21 cellular contexts compared by ENCODE assay signal in the genomic region with DNA sequence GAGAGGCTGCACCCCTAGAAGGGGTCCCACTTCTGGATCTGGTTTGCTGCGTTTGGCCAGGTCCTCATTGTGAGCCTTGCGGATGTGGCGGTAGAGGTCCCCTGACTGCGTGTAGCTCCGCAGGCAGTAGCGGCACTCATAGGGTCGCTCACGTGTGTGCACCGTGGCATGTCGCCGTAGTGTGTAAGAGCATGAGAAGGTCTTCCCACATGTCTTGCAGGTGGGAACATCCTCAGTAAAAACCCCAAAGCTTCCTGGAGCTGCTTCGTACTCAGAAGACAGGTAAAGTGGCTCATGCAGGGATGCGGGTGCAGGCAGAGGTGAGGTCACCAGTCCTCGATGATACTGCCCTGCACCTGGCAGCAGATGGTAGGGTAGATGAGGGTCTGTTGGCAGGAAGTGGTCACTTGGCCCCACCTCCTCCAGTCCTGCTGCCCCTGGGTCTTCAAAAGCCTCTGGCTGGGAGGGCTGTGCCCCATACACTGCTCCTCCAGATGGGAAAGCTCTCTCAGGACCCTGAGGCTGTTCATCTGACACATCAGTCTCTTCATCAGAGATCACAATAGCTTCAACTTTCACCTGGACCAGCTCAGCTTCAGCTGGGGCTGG. TPM values are rescaled to one million over a fixed set of nuclear protein-coding genes. Genes with fewer than 3 reads are reported as not detected.
DNase-seq lines count a peak whose midpoint lies in the region; ATAC-seq and TF ChIP-seq lines count a peak whose summit lies in the region.
"Had no signal": no experiment of that assay in that cellular context is flagged by ENCODE, and none has a peak within 500 bp of the region (broad histone marks: within the 10 kb centered on the region; RNA-seq: fewer than 3 reads in every experiment).

No MANE protein-coding gene starts in this region.

- H3K9me3 ChIP-seq in naive thymus-derived CD4-positive, alpha-beta T cell (ENCODE audit: control insufficient read depth in 2 of 3, low read length in 3 of 3): no peaks in the 10 kb centered on the region
- no peaks in the 10 kb centered on the region for H3K9me3 ChIP-seq in upper lobe of right lung
- no peaks in the 10 kb centered on the region for H3K9me3 ChIP-seq in vagina
- H3K9me3 ChIP-seq: adrenal gland, BE2C, thoracic aorta had no signal

- TF ChIP-seq POLR2A in vagina (IDR thresholded peaks at IDR 0.05): no peak

- H3K27ac Mint-ChIP-seq in natural killer cell: peak overlapping the region in 1 of 2 donors; percentile 14
- peak overlapping the region in 1 of 2 donors; percentile 90 for H3K27ac Mint-ChIP-seq in natural killer cell treated with Interleukin-12 subunit alpha and Interleukin-12 subunit beta and Interleukin-15 and Interleukin-18, amount 100 ng/mL, for 72 hours
- peak overlapping the region; percentile 57 for H3K27ac Mint-ChIP-seq in activated CD8-positive, alpha-beta T cell treated with anti-CD3 and anti-CD28 coated beads for 36 hours
- H3K27ac Mint-ChIP-seq in naive thymus-derived CD4-positive, alpha-beta T cell: peak overlapping the region in 7 of 9 donors; percentile 28 to 96 (median 76)
- H3K27ac Mint-ChIP-seq: GM23338 had no signal

- CTCF ChIA-PET in activated CD8-positive, alpha-beta T cell treated with anti-CD3 and anti-CD28 coated beads for 36 hours (lab: Charles Lee): interaction anchor here (0.7 kb wide), 2 partner anchors 11 to 34 kb away, joined by 3 to 5 read pairs; no protein-coding TSS in a partner anchor
- CTCF ChIA-PET in naive thymus-derived CD4-positive, alpha-beta T cell (lab: Charles Lee): interaction anchor here (0.6 to 1.2 kb wide), 2 partner anchors 10 to 177 kb away, joined by 4 to 5 read pairs; a partner anchor contains a TSS

- intact Hi-C loops in natural killer cell (cut with micrococcal nuclease) (no loop called here), upper lobe of right lung (cut with DNase I) (no loop called here), vagina (cut with DNase I) (no loop called here)
- intact Hi-C loops in activated CD8-positive, alpha-beta T cell treated with anti-CD3 and anti-CD28 coated beads for 36 hours (cut with micrococcal nuclease): no loop called here
- intact Hi-C loops in naive thymus-derived CD4-positive, alpha-beta T cell (cut with micrococcal nuclease): no loop called here

- no peak for DNase-seq in natural killer cell
- no peak for DNase-seq in natural killer cell treated with Interleukin-12 subunit alpha and Interleukin-12 subunit beta and Interleukin-15 and Interleukin-18, amount 100 ng/mL, for 72 hours (ENCODE audit: low spot score)
- no peak for DNase-seq in activated CD8-positive, alpha-beta T cell treated with anti-CD3 and anti-CD28 coated beads for 36 hours
- no peak for DNase-seq in naive thymus-derived CD4-positive, alpha-beta T cell
- no peak for DNase-seq in upper lobe of right lung
- DNase-seq in dedifferentiated amniotic fluid mesenchymal stem cell (ENCODE audit: extremely low spot score): no peak
- DNase-seq in vagina (ENCODE audit: extremely low spot score in 2 of 2): no peak
- DNase-seq: activated CD8-positive, alpha-beta memory T cell treated with anti-CD3 and anti-CD28 coated beads, Interleukin-2, amount 50 U/mL, for 4 hours; adrenal gland; BE2C; foreskin fibroblast; IMR-90; NCI-H1694 treated with DMSO at 0.1 percent for 48 hours; NCI-H345; NK-92 treated with Interleukin-12 subunit alpha and Interleukin-12 subunit beta, amount 100 ng/mL, for 24 hours; stimulated activated CD4-positive, alpha-beta T cell treated with anti-CD3 and anti-CD28 coated beads, Interleukin-4, amount 100 ng/mL, for 4 hours; stimulated activated CD8-positive, alpha-beta memory T cell treated with anti-CD3 and anti-CD28 coated beads, Interleukin-4, amount 100 ng/mL, for 48 hours; WERI-Rb-1 had no signal

- peaks cover 9 to 13% of the 10 kb centered on the region in 2 donors for H3K4me1 Mint-ChIP-seq in natural killer cell
- peaks cover 6 to 9% of the 10 kb centered on the region in 2 donors for H3K4me1 Mint-ChIP-seq in natural killer cell treated with Interleukin-12 subunit alpha and Interleukin-12 subunit beta and Interleukin-15 and Interleukin-18, amount 100 ng/mL, for 72 hours (ENCODE audit: low read depth in 2 of 2)
- H3K4me1 Mint-ChIP-seq in activated CD8-positive, alpha-beta T cell treated with anti-CD3 and anti-CD28 coated beads for 36 hours (ENCODE audit: low read depth): peaks cover 29% of the 10 kb centered on the region
- H3K4me1 Mint-ChIP-seq in naive thymus-derived CD4-positive, alpha-beta T cell: peaks cover 12 to 50% (median 36%) of the 10 kb centered on the region in 7 donors

- peak overlapping the region; percentile 49 for H3K4me3 Mint-ChIP-seq in natural killer cell
- H3K4me3 Mint-ChIP-seq in natural killer cell treated with Interleukin-12 subunit alpha and Interleukin-12 subunit beta and Interleukin-15 and Interleukin-18, amount 100 ng/mL, for 72 hours: no peak overlapping the region
- H3K4me3 Mint-ChIP-seq in activated CD8-positive, alpha-beta T cell treated with anti-CD3 and anti-CD28 coated beads for 36 hours: no peak overlapping the region
- H3K4me3 Mint-ChIP-seq in naive thymus-derived CD4-positive, alpha-beta T cell: peak overlapping the region in 8 of 10 donors; percentile 16 to 100 (median 54)

- peaks cover 0 to 17% (median 0%) of the 10 kb centered on the region in 3 experiments for H3K36me3 ChIP-seq in naive thymus-derived CD4-positive, alpha-beta T cell (ENCODE audit: control insufficient read depth in 2 of 3, insufficient read depth in 3 of 3, low read length in 3 of 3)
- peaks cover 11% of the 10 kb centered on the region for H3K36me3 ChIP-seq in upper lobe of right lung
- peaks cover 0 to 11% of the 10 kb centered on the region in 2 donors for H3K36me3 ChIP-seq in vagina
- H3K36me3 ChIP-seq: BE2C had no signal

- TF ChIP-seq CTCF in natural killer cell (IDR thresholded peaks at IDR 0.05) (no peak), upper lobe of right lung (IDR thresholded peaks at IDR 0.05) (no peak), vagina (IDR thresholded peaks at IDR 0.05) (no peak)
- no peak for TF ChIP-seq CTCF in activated CD8-positive, alpha-beta T cell treated with anti-CD3 and anti-CD28 coated beads for 36 hours (IDR thresholded peaks at IDR 0.05)

- no peaks in the 10 kb centered on the region for H3K9me3 Mint-ChIP-seq in natural killer cell
- H3K9me3 Mint-ChIP-seq in natural killer cell treated with Interleukin-12 subunit alpha and Interleukin-12 subunit beta and Interleukin-15 and Interleukin-18, amount 100 ng/mL, for 72 hours: no peaks in the 10 kb centered on the region
- H3K9me3 Mint-ChIP-seq in activated CD8-positive, alpha-beta T cell treated with anti-CD3 and anti-CD28 coated beads for 36 hours: no peaks in the 10 kb centered on the region
- H3K9me3 Mint-ChIP-seq in naive thymus-derived CD4-positive, alpha-beta T cell: no peaks in the 10 kb centered on the region

- peak overlapping the region; percentile 83 for H3K27ac ChIP-seq in naive thymus-derived CD4-positive, alpha-beta T cell (ENCODE audit: low read depth, low read length)
- H3K27ac ChIP-seq in upper lobe of right lung (peak overlapping the region; percentile 86), vagina (no peak overlapping the region)

- H3K36me3 Mint-ChIP-seq in natural killer cell: no peaks in the 10 kb centered on the region
- H3K36me3 Mint-ChIP-seq in natural killer cell treated with Interleukin-12 subunit alpha and Interleukin-12 subunit beta and Interleukin-15 and Interleukin-18, amount 100 ng/mL, for 72 hours: no peaks in the 10 kb centered on the region
- H3K36me3 Mint-ChIP-seq in activated CD8-positive, alpha-beta T cell treated with anti-CD3 and anti-CD28 coated beads for 36 hours (ENCODE audit: low read depth): peaks cover 13% of the 10 kb centered on the region
- peaks cover 0 to 12% (median 4%) of the 10 kb centered on the region in 5 donors for H3K36me3 Mint-ChIP-seq in naive thymus-derived CD4-positive, alpha-beta T cell

- no peak overlapping the region for H3K4me3 ChIP-seq in naive thymus-derived CD4-positive, alpha-beta T cell (ENCODE audit: low read length)
- H3K4me3 ChIP-seq in upper lobe of right lung (no peak overlapping the region), vagina (no peak overlapping the region)
- H3K4me3 ChIP-seq: adrenal gland, GM23338 had no signal

- no peaks in the 10 kb centered on the region for H3K27me3 Mint-ChIP-seq in natural killer cell (ENCODE audit: low read depth in 2 of 2)
- H3K27me3 Mint-ChIP-seq in natural killer cell treated with Interleukin-12 subunit alpha and Interleukin-12 subunit beta and Interleukin-15 and Interleukin-18, amount 100 ng/mL, for 72 hours: no peaks in the 10 kb centered on the region
- no peaks in the 10 kb centered on the region for H3K27me3 Mint-ChIP-seq in activated CD8-positive, alpha-beta T cell treated with anti-CD3 and anti-CD28 coated beads for 36 hours
- H3K27me3 Mint-ChIP-seq in naive thymus-derived CD4-positive, alpha-beta T cell: no peaks in the 10 kb centered on the region

- POLR2A ChIA-PET in activated CD8-positive, alpha-beta T cell treated with anti-CD3 and anti-CD28 coated beads for 36 hours (lab: Charles Lee): interaction anchor here (0.6 to 5.2 kb wide), 11 partner anchors 10 to 103 kb away, joined by 3 to 31 read pairs (median 7); a partner anchor contains a TSS
- POLR2A ChIA-PET in naive thymus-derived CD4-positive, alpha-beta T cell (lab: Charles Lee): interaction anchor here (0.6 to 7.7 kb wide), 14 partner anchors 8 to 160 kb away, joined by 3 to 195 read pairs (median 30); a partner anchor contains a TSS

- ATAC-seq in natural killer cell (no peak), upper lobe of right lung (no peak)
- ATAC-seq in natural killer cell treated with Interleukin-12 subunit alpha and Interleukin-12 subunit beta and Interleukin-15 and Interleukin-18, amount 100 ng/mL, for 72 hours: no peak
- ATAC-seq in activated CD8-positive, alpha-beta T cell treated with anti-CD3 and anti-CD28 coated beads for 36 hours: no peak
- ATAC-seq in naive thymus-derived CD4-positive, alpha-beta T cell: no peak
- ATAC-seq: GM23338, left colon had no signal

- no peaks in the 10 kb centered on the region for H3K27me3 ChIP-seq in naive thymus-derived CD4-positive, alpha-beta T cell (ENCODE audit: control insufficient read depth in 2 of 2, insufficient read depth in 2 of 2, low read length in 2 of 2)
- H3K27me3 ChIP-seq in upper lobe of right lung (no peaks in the 10 kb centered on the region), vagina (no peaks in the 10 kb centered on the region)
- H3K27me3 ChIP-seq: adrenal gland, BE2C had no signal

- peaks cover 15 to 16% of the 10 kb centered on the region in 2 donors for H3K4me1 ChIP-seq in naive thymus-derived CD4-positive, alpha-beta T cell (ENCODE audit: control insufficient read depth in 2 of 2, insufficient read depth in 2 of 2, low read length in 2 of 2)
- H3K4me1 ChIP-seq in upper lobe of right lung: peaks cover 20% of the 10 kb centered on the region
- peaks cover 19% of the 10 kb centered on the region for H3K4me1 ChIP-seq in vagina
- H3K4me1 ChIP-seq: BE2C had no signal

RNA-seq across cellular contexts. Expression of a gene that starts 1.7 kb away (rescaled TPM):
- 1 to 10 TPM; 5.4 to 9.6 (median 8.8) TPM for total RNA-seq in natural killer cell
- total RNA-seq in natural killer cell treated with Interleukin-12 subunit alpha and Interleukin-12 subunit beta and Interleukin-15 and Interleukin-18, amount 100 ng/mL, for 72 hours: 1 to 10 TPM; 6.5 to 8.1 TPM
- total RNA-seq in activated CD8-positive, alpha-beta T cell treated with anti-CD3 and anti-CD28 coated beads for 36 hours: 10 to 100 TPM in 1 of 2 experiments, 1 to 10 TPM in 1; 9.8 to 11.8 TPM
- total RNA-seq in naive thymus-derived CD4-positive, alpha-beta T cell: 10 to 100 TPM in 3 of 5 experiments, 1 to 10 TPM in 2; 6.4 to 24.1 (median 19.0) TPM
- 1 to 10 TPM; 4.1 to 7.7 TPM for polyA plus RNA-seq in naive thymus-derived CD4-positive, alpha-beta T cell
- 12.5 TPM for total RNA-seq in upper lobe of right lung
- 6.1 TPM for total RNA-seq in vagina

RNA-seq across cellular contexts. Expression of a gene that starts 9.1 kb away (rescaled TPM):
- total RNA-seq in natural killer cell (100 to 1,000 TPM; 110 to 120 (median 119) TPM), upper lobe of right lung (54.7 TPM), vagina (52.8 TPM)
- total RNA-seq in natural killer cell treated with Interleukin-12 subunit alpha and Interleukin-12 subunit beta and Interleukin-15 and Interleukin-18, amount 100 ng/mL, for 72 hours: 100 to 1,000 TPM in 1 of 2 donors, 10 to 100 TPM in 1; 93.3 to 127 TPM
- total RNA-seq in activated CD8-positive, alpha-beta T cell treated with anti-CD3 and anti-CD28 coated beads for 36 hours: 100 to 1,000 TPM; 109 to 111 TPM
- 100 to 1,000 TPM in 1 of 5 experiments, 10 to 100 TPM in 4; 62.7 to 109 (median 77.8) TPM for total RNA-seq in naive thymus-derived CD4-positive, alpha-beta T cell
- polyA plus RNA-seq in naive thymus-derived CD4-positive, alpha-beta T cell: 100 to 1,000 TPM; 225 to 245 TPM

RNA-seq across cellular contexts. Expression of a gene that starts 18.9 kb away (rescaled TPM):
- total RNA-seq in natural killer cell: 10 to 100 TPM; 18.4 to 20.3 (median 18.8) TPM
- 10 to 100 TPM; 13.9 to 34.1 TPM for total RNA-seq in natural killer cell treated with Interleukin-12 subunit alpha and Interleukin-12 subunit beta and Interleukin-15 and Interleukin-18, amount 100 ng/mL, for 72 hours
- 10 to 100 TPM; 13.7 to 16.7 TPM for total RNA-seq in activated CD8-positive, alpha-beta T cell treated with anti-CD3 and anti-CD28 coated beads for 36 hours
- total RNA-seq in naive thymus-derived CD4-positive, alpha-beta T cell: 10 to 100 TPM; 13.1 to 34.9 (median 24.1) TPM
- polyA plus RNA-seq in naive thymus-derived CD4-positive, alpha-beta T cell: 10 to 100 TPM in 1 of 2 donors, 1 to 10 TPM in 1; 8.4 to 13.9 TPM
- 23.9 TPM for total RNA-seq in upper lobe of right lung
- 24.8 TPM for total RNA-seq in vagina

RNA-seq across cellular contexts. Expression of a gene that starts 24.0 kb away (rescaled TPM):
- 10 to 100 TPM; 18.3 to 27.2 (median 23.2) TPM for total RNA-seq in natural killer cell
- total RNA-seq in natural killer cell treated with Interleukin-12 subunit alpha and Interleukin-12 subunit beta and Interleukin-15 and Interleukin-18, amount 100 ng/mL, for 72 hours: 10 to 100 TPM; 36.8 to 39.4 TPM
- 10 to 100 TPM; 33.7 to 37.9 TPM for total RNA-seq in activated CD8-positive, alpha-beta T cell treated with anti-CD3 and anti-CD28 coated beads for 36 hours
- total RNA-seq in naive thymus-derived CD4-positive, alpha-beta T cell: 10 to 100 TPM; 13.1 to 53.0 (median 47.1) TPM
- 10 to 100 TPM; 12.0 to 29.3 TPM for polyA plus RNA-seq in naive thymus-derived CD4-positive, alpha-beta T cell
- total RNA-seq in upper lobe of right lung: 31.3 TPM
- 18.7 TPM for total RNA-seq in vagina

RNA-seq across cellular contexts. Expression of a gene that starts 25.0 kb away (rescaled TPM):
- total RNA-seq in natural killer cell: 10 to 100 TPM; 58.0 to 73.1 (median 69.3) TPM
- total RNA-seq in natural killer cell treated with Interleukin-12 subunit alpha and Interleukin-12 subunit beta and Interleukin-15 and Interleukin-18, amount 100 ng/mL, for 72 hours: 10 to 100 TPM; 54.6 to 55.5 TPM
- total RNA-seq in activated CD8-positive, alpha-beta T cell treated with anti-CD3 and anti-CD28 coated beads for 36 hours: 10 to 100 TPM; 54.9 to 58.6 TPM
- 10 to 100 TPM; 43.4 to 77.5 (median 65.3) TPM for total RNA-seq in naive thymus-derived CD4-positive, alpha-beta T cell
- 1 to 10 TPM; 1.9 TPM for polyA plus RNA-seq in naive thymus-derived CD4-positive, alpha-beta T cell
- 43.1 TPM for total RNA-seq in upper lobe of right lung
- 30.7 TPM for total RNA-seq in vagina

Comparison
In these comparisons a context has a peak if more than half of its experiments do, and no peak if none do; other contexts are left out.
1. H3K4me3 Mint-ChIP-seq: peak in natural killer cell (single experiment) and naive thymus-derived CD4-positive, alpha-beta T cell (8 of 10); none in natural killer cell treated with Interleukin-12 subunit alpha and Interleukin-12 subunit beta and Interleukin-15 and Interleukin-18, amount 100 ng/mL, for 72 hours (single experiment) and activated CD8-positive, alpha-beta T cell treated with anti-CD3 and anti-CD28 coated beads for 36 hours (single experiment).